In genomic region chr21:36325373-36326010, GRCh38 we compare ENCODE assay signal across 2 cellular contexts.
TF ChIP-seq lines count a peak whose summit lies in the region.

No MANE protein-coding gene starts in this region.

TF ChIP-seq in HEK293, 187 proteins besides CTCF, POLR2A, EP300 and RAD21 (continued from another document):
- TF ChIP-seq ZNF843 (tag by site-specific recombination; IDR thresholded peaks at IDR 0.05) (no peak), ZNF2 (tag by site-specific recombination; IDR thresholded peaks at IDR 0.05) (no peak), SP3 (tag by site-specific recombination; IDR thresholded peaks at IDR 0.05) (no peak)

TF ChIP-seq in SK-N-SH, 30 proteins besides CTCF, POLR2A, EP300 and RAD21 (continued from another document):
- TF ChIP-seq POLR2AphosphoS5 (IDR thresholded peaks at IDR 0.05; ENCODE audit: low read depth, low read length) = no peak
- TF ChIP-seq TCF12 (IDR thresholded peaks at IDR 0.05) = peak; percentile 76
- no peak for TF ChIP-seq CHD2 (IDR thresholded peaks at IDR 0.05; ENCODE audit: low read length, partially characterized antibody)
- TF ChIP-seq TAF1 (IDR thresholded peaks at IDR 0.05; ENCODE audit: borderline replicate concordance, low read depth, low read length) = no peak
- no peak for TF ChIP-seq SIN3A (IDR thresholded peaks at IDR 0.05; ENCODE audit: borderline replicate concordance, low read depth, low read length)
- TF ChIP-seq, protein P1, sequence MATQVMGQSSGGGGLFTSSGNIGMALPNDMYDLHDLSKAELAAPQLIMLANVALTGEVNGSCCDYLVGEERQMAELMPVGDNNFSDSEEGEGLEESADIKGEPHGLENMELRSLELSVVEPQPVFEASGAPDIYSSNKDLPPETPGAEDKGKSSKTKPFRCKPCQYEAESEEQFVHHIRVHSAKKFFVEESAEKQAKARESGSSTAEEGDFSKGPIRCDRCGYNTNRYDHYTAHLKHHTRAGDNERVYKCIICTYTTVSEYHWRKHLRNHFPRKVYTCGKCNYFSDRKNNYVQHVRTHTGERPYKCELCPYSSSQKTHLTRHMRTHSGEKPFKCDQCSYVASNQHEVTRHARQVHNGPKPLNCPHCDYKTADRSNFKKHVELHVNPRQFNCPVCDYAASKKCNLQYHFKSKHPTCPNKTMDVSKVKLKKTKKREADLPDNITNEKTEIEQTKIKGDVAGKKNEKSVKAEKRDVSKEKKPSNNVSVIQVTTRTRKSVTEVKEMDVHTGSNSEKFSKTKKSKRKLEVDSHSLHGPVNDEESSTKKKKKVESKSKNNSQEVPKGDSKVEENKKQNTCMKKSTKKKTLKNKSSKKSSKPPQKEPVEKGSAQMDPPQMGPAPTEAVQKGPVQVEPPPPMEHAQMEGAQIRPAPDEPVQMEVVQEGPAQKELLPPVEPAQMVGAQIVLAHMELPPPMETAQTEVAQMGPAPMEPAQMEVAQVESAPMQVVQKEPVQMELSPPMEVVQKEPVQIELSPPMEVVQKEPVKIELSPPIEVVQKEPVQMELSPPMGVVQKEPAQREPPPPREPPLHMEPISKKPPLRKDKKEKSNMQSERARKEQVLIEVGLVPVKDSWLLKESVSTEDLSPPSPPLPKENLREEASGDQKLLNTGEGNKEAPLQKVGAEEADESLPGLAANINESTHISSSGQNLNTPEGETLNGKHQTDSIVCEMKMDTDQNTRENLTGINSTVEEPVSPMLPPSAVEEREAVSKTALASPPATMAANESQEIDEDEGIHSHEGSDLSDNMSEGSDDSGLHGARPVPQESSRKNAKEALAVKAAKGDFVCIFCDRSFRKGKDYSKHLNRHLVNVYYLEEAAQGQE (IDR thresholded peaks at IDR 0.05; ENCODE audit: low read depth, low read length) = no peak
- TF ChIP-seq GATA2 (CRISPR knock-in tag; IDR thresholded peaks at IDR 0.05) = no peak
- TF ChIP-seq RCOR1 (IDR thresholded peaks at IDR 0.05; ENCODE audit: low read length) = no peak
- TF ChIP-seq USF1 (IDR thresholded peaks at IDR 0.05; ENCODE audit: borderline replicate concordance, low read depth) = no peak
- TF ChIP-seq ELF1 (IDR thresholded peaks at IDR 0.05) = no peak
- peak; percentile 67 for TF ChIP-seq FOSL2 (IDR thresholded peaks at IDR 0.05; ENCODE audit: borderline replicate concordance, low read depth)
- TF ChIP-seq YY1 (IDR thresholded peaks at IDR 0.05; ENCODE audit: low read depth) = no peak
- TF ChIP-seq, protein P2, sequence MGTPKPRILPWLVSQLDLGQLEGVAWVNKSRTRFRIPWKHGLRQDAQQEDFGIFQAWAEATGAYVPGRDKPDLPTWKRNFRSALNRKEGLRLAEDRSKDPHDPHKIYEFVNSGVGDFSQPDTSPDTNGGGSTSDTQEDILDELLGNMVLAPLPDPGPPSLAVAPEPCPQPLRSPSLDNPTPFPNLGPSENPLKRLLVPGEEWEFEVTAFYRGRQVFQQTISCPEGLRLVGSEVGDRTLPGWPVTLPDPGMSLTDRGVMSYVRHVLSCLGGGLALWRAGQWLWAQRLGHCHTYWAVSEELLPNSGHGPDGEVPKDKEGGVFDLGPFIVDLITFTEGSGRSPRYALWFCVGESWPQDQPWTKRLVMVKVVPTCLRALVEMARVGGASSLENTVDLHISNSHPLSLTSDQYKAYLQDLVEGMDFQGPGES (IDR thresholded peaks at IDR 0.05; ENCODE audit: low read depth, low read length) = no peak
- TF ChIP-seq MXI1 (IDR thresholded peaks at IDR 0.05; ENCODE audit: low read depth, low read length) = no peak
- TF ChIP-seq TEAD4 (IDR thresholded peaks at IDR 0.05; ENCODE audit: borderline replicate concordance, insufficient read depth) = peak; percentile 15; the same call in 1 of the 2 replicates
- no peak for TF ChIP-seq RXRA (IDR thresholded peaks at IDR 0.05; ENCODE audit: borderline replicate concordance, low read depth)
- TF ChIP-seq MEF2A (IDR thresholded peaks at IDR 0.05; ENCODE audit: borderline replicate concordance, low read depth) = no peak
- no peak for TF ChIP-seq FOXM1 (IDR thresholded peaks at IDR 0.05; ENCODE audit: low read depth)
- no peak for TF ChIP-seq FOXJ3 (CRISPR knock-in tag; IDR thresholded peaks at IDR 0.05)
- no peak for TF ChIP-seq MAX (IDR thresholded peaks at IDR 0.05; ENCODE audit: low read depth)
